ENCODE assay signal across 37 cellular contexts in the genomic region with DNA sequence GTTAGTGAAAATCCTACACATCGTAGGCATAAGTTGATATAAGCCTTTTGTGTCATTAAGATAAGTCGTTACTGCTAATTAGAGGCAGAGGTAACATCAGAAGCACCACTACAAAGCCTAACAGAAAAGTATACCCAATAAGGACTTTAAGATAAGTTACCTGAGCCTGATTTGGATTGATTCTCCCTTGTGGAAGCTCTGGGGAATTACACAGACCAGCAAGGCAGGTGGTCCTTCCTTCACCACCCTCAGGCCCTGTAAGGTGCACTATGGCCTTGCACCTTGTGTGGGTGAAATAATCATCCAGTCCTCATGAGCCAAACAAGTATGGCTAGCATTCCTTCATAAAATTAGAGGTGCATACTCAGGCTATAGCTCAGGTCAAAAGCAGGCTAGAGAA.
"Had no signal": no experiment of that assay in that cellular context is flagged by ENCODE, and none has a peak within 500 bp of the region (broad histone marks: within the 10 kb centered on the region; RNA-seq: fewer than 3 reads in every experiment).

No MANE protein-coding gene starts in this region.

- FAIRE-seq: astrocyte, TTC549 had no signal

- H3K4me1 Mint-ChIP-seq: activated CD4-positive, alpha-beta T cell treated with anti-CD3 and anti-CD28 coated beads, Interleukin-2, amount 10 ng/mL, durations not matched to agents 7 days and 5 days; activated naive CD8-positive, alpha-beta T cell treated with anti-CD3 and anti-CD28 coated beads for 36 hours; activated T-helper 17 cell treated with anti-CD3 and anti-CD28 coated beads, Interleukin-2, amount 50 U/mL, for 72 hours had no signal

- H3K27me3 Mint-ChIP-seq: activated CD4-positive, alpha-beta memory T cell treated with anti-CD3 and anti-CD28 coated beads for 36 hours; activated CD4-positive, alpha-beta T cell treated with anti-CD3 and anti-CD28 coated beads, Interleukin-2, amount 10 ng/mL, durations not matched to agents 7 days and 5 days; activated CD8-positive, alpha-beta T cell treated with anti-CD3 and anti-CD28 coated beads for 36 hours; activated naive CD8-positive, alpha-beta T cell treated with anti-CD3 and anti-CD28 coated beads for 36 hours; activated T-helper 17 cell treated with anti-CD3 and anti-CD28 coated beads, Interleukin-2, amount 50 U/mL, for 72 hours had no signal

- H3K27ac ChIP-seq: adrenal gland, body of pancreas, brain microvascular endothelial cell, breast epithelium, VCaP had no signal

- H3K27ac Mint-ChIP-seq: activated CD4-positive, alpha-beta memory T cell treated with anti-CD3 and anti-CD28 coated beads for 36 hours; activated CD4-positive, alpha-beta T cell treated with anti-CD3 and anti-CD28 coated beads, Interleukin-2, amount 10 ng/mL, durations not matched to agents 7 days and 5 days; activated CD8-positive, alpha-beta T cell treated with anti-CD3 and anti-CD28 coated beads for 36 hours; activated naive CD4-positive, alpha-beta T cell treated with anti-CD3 and anti-CD28 coated beads for 36 hours; activated naive CD4-positive, alpha-beta T cell treated with anti-CD3 and anti-CD28 coated beads, Interleukin-2, amount 50 U/mL, for 72 hours; activated naive CD8-positive, alpha-beta T cell treated with anti-CD3 and anti-CD28 coated beads for 36 hours; activated T-cell treated with anti-CD3 and anti-CD28 coated beads, Interleukin-2, amount 50 U/mL, for 72 hours; activated T-helper 1 cell treated with anti-CD3 and anti-CD28 coated beads, Interleukin-12 subunit alpha, Interleukin-12 subunit beta, Interleukin-2, Interleukin-4 antibody, amounts not matched to agents 30 ng/mL and 10 ng/mL and 1 ng/mL, durations not matched to agents 14 hours and 24 hours and 36 hours; activated T-helper 17 cell treated with anti-CD3 and anti-CD28 coated beads, Interleukin-2, amount 50 U/mL, for 72 hours; T-helper 1 cell treated with Interleukin-12 subunit alpha and Interleukin-12 subunit beta and Interleukin-4 antibody, amounts not matched to agents 30 μg/mL and 1 μg/mL, for 36 hours; T-helper 2 cell treated with Interferon-gamma antibody and Interleukin-4, amounts not matched to agents 5 μg/mL and 100 μg/mL, for 36 hours had no signal

- H3K4me1 ChIP-seq: adrenal gland, body of pancreas, breast epithelium had no signal

- DNase-seq: activated CD4-positive, alpha-beta memory T cell treated with anti-CD3 and anti-CD28 coated beads for 36 hours; activated CD4-positive, alpha-beta T cell treated with anti-CD3 and anti-CD28 coated beads for 1 hour; activated CD4-positive, alpha-beta T cell treated with anti-CD3 and anti-CD28 coated beads for 4 hours; activated CD4-positive, alpha-beta T cell treated with anti-CD3 and anti-CD28 coated beads, Interleukin-2, amount 10 ng/mL, durations not matched to agents 7 days and 5 days; activated CD4-positive, alpha-beta T cell treated with anti-CD3 and anti-CD28 coated beads, Interleukin-2, amount 50 U/mL, for 4 hours; activated CD4-positive, CD25-positive, alpha-beta regulatory T cell; activated CD8-positive, alpha-beta memory T cell treated with anti-CD3 and anti-CD28 coated beads, Interleukin-2, amount 50 U/mL, for 4 hours; activated CD8-positive, alpha-beta T cell treated with anti-CD3 and anti-CD28 coated beads for 36 hours; activated effector memory CD4-positive, alpha-beta T cell treated with anti-CD3 and anti-CD28 coated beads, Interleukin-2, amount 50 U/mL, for 16 hours; activated gamma-delta T cell treated with Interleukin-2 at 50 U/mL for 16 hours; activated naive CD4-positive, alpha-beta T cell; activated naive CD4-positive, alpha-beta T cell treated with anti-CD3 and anti-CD28 coated beads for 36 hours; activated naive CD4-positive, alpha-beta T cell treated with anti-CD3 and anti-CD28 coated beads, Interleukin-2, amount 50 U/mL, for 16 hours; activated naive CD8-positive, alpha-beta T cell treated with anti-CD3 and anti-CD28 coated beads for 36 hours; activated T-cell treated with anti-CD3 and anti-CD28 coated beads for 4 hours; activated T-cell treated with anti-CD3 and anti-CD28 coated beads, Interleukin-2, amount 50 U/mL, for 1 hour; activated T-cell treated with anti-CD3 and anti-CD28 coated beads, Interleukin-2, amount 50 U/mL, for 4 hours; activated T-cell treated with anti-CD3 and anti-CD28 coated beads, Interleukin-2, amount 50 U/mL, for 72 hours; adrenal gland; amniotic stem cell; aorta; body of pancreas; brain microvascular endothelial cell; central memory CD4-positive, alpha-beta T cell; T-helper 1 cell; T-helper 2 cell; T-helper 9 cell had no signal

- H3K4me3 ChIP-seq: adrenal gland, body of pancreas, breast epithelium had no signal

- H3K9me3 ChIP-seq: adrenal gland had no signal

- H3K4me3 Mint-ChIP-seq: activated CD4-positive, alpha-beta memory T cell treated with anti-CD3 and anti-CD28 coated beads for 36 hours; activated CD4-positive, alpha-beta T cell treated with anti-CD3 and anti-CD28 coated beads, Interleukin-2, amount 10 ng/mL, durations not matched to agents 7 days and 5 days; activated CD8-positive, alpha-beta T cell treated with anti-CD3 and anti-CD28 coated beads for 36 hours; activated naive CD4-positive, alpha-beta T cell treated with anti-CD3 and anti-CD28 coated beads for 36 hours; activated naive CD8-positive, alpha-beta T cell treated with anti-CD3 and anti-CD28 coated beads for 36 hours; activated T-cell treated with anti-CD3 and anti-CD28 coated beads, Interleukin-2, amount 50 U/mL, for 4 hours; activated T-cell treated with anti-CD3 and anti-CD28 coated beads, Interleukin-2, amount 50 U/mL, for 72 hours; activated T-helper 1 cell treated with anti-CD3 and anti-CD28 coated beads, Interleukin-12 subunit alpha, Interleukin-12 subunit beta, Interleukin-2, Interleukin-4 antibody, amounts not matched to agents 30 ng/mL and 10 ng/mL and 1 ng/mL, durations not matched to agents 14 hours and 24 hours and 36 hours; activated T-helper 17 cell treated with anti-CD3 and anti-CD28 coated beads, Interleukin-2, amount 50 U/mL, for 72 hours; T-helper 1 cell treated with Interleukin-12 subunit alpha and Interleukin-12 subunit beta and Interleukin-4 antibody, amounts not matched to agents 30 μg/mL and 1 μg/mL, for 36 hours; T-helper 2 cell treated with Interferon-gamma antibody and Interleukin-4, amounts not matched to agents 5 μg/mL and 100 μg/mL, for 36 hours had no signal

- ATAC-seq: activated CD4-positive, CD25-positive, alpha-beta regulatory T cell treated with anti-CD3 and anti-CD28 coated beads, Interleukin-2, amount 50 U/mL, for 24 hours; activated CD8-positive, alpha-beta T cell treated with anti-CD3 and anti-CD28 coated beads for 36 hours; activated naive CD4-positive, alpha-beta T cell treated with anti-CD3 and anti-CD28 coated beads, Interleukin-2, amount 50 U/mL, for 72 hours; activated T-cell treated with anti-CD3 and anti-CD28 coated beads, Interleukin-2, amount 50 U/mL, for 4 hours; activated T-cell treated with anti-CD3 and anti-CD28 coated beads, Interleukin-2, amount 50 U/mL, for 72 hours; activated T-helper 17 cell treated with anti-CD3 and anti-CD28 coated beads, Interleukin-2, amount 50 U/mL, for 72 hours; body of pancreas had no signal

- H3K27me3 ChIP-seq: adrenal gland, body of pancreas, brain microvascular endothelial cell, breast epithelium had no signal

- H3K36me3 ChIP-seq: adrenal gland, brain microvascular endothelial cell, breast epithelium had no signal

- H3K36me3 Mint-ChIP-seq: activated CD4-positive, alpha-beta memory T cell treated with anti-CD3 and anti-CD28 coated beads for 36 hours; activated naive CD8-positive, alpha-beta T cell treated with anti-CD3 and anti-CD28 coated beads for 36 hours had no signal
